ENCODE assay signal across 24 cellular contexts in the genomic region with DNA sequence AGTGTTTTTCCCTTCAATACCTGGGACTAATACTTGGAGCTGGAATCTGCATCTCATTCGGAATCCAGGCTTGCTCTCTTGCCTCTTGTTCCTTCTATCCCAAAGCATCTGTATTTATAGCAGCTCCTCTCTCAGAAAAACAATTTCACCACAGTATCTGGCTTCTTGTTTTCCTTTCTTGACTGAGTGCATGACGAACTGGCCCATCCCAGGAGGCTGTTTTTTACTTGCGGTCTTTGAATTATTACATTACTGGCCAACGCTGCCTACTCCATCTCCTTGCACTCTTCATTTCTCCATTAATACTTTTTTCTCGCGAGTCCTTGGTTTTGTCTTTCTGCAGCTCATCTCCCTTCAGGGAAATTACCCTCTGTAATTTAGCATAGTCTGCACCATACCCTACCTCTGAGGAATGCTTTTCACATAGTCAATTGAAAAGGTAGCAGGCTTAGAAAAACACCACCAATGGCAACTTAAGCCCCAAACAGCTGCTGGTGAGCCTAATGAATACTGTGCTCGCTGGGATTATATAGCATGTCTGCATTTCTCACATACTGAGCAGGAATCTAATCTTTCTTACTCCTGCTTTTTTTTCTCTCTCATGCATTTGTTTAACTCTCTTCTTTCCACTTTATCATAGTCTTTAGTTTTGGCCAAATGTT.
DNase-seq lines count a peak whose midpoint lies in the region; ATAC-seq and TF ChIP-seq lines count a peak whose summit lies in the region.
"Had no signal": no experiment of that assay in that cellular context is flagged by ENCODE, and none has a peak within 500 bp of the region (broad histone marks: within the 10 kb centered on the region; RNA-seq: fewer than 3 reads in every experiment).

No MANE protein-coding gene starts in this region.

- no peak for TF ChIP-seq CTCF in heart left ventricle (IDR thresholded peaks at IDR 0.05)
- no peak for TF ChIP-seq CTCF in fibroblast of mammary gland (conservative IDR thresholded peaks at IDR 0.05; ENCODE audit: control insufficient read depth, insufficient read depth, low read depth, low read length)
- TF ChIP-seq CTCF in neural progenitor cell (IDR thresholded peaks at IDR 0.05) = no peak

- H3K27ac Mint-ChIP-seq in neural progenitor cell = peak overlapping the region; percentile 9
- H3K27ac Mint-ChIP-seq: activated naive CD8-positive, alpha-beta T cell treated with anti-CD3 and anti-CD28 coated beads for 36 hours; CD8-positive, alpha-beta memory T cell had no signal

- H4K20me1 ChIP-seq in neural progenitor cell (ENCODE audit: low read depth) (no peaks in the 10 kb centered on the region), GM23248 (ENCODE audit: insufficient read depth) (no peaks in the 10 kb centered on the region)

- 60 to 71% (median 66%) methylated on average over 7 of the region's 7 CpGs for whole genome bisulfite sequencing in heart left ventricle, 4 donors
- WGBS in GM23248 (ENCODE audit: low coverage in 1 of 2, low lambda C conversion rate in 2 of 2, missing lambda C conversion rate in 2 of 2), 2 experiments = 93 to 96% methylated on average over 7 of the region's 7 CpGs

- no peaks in the 10 kb centered on the region for H3K36me3 Mint-ChIP-seq in neural progenitor cell
- H3K36me3 Mint-ChIP-seq: activated naive CD8-positive, alpha-beta T cell treated with anti-CD3 and anti-CD28 coated beads for 36 hours; CD8-positive, alpha-beta memory T cell had no signal

- peaks cover 0 to 23% (median 2%) of the 10 kb centered on the region in 12 donors for H3K4me1 ChIP-seq in heart left ventricle
- peaks cover 9% of the 10 kb centered on the region for H3K4me1 ChIP-seq in neural progenitor cell
- H3K4me1 ChIP-seq in GM23248 (ENCODE audit: insufficient read depth) = peaks cover 36% of the 10 kb centered on the region

- ATAC-seq in heart left ventricle = peak in 3 of 4 donors; percentile 36 to 70 (median 46)
- no peak for ATAC-seq in Right ventricle myocardium superior (ENCODE audit: poor library complexity)
- ATAC-seq: HCT116; SK-N-SH treated with all-trans-retinoic acid at 6 μM for 48 hours; stimulated activated naive CD8-positive, alpha-beta T cell treated with anti-CD3 and anti-CD28 coated beads, Interleukin-15, Interleukin-2, amounts not matched to agents 100 U/mL and 50 U/mL, for 24 hours had no signal

- H3K4me3 ChIP-seq in heart left ventricle (no peak overlapping the region), fibroblast of mammary gland (ENCODE audit: control insufficient read depth, low read depth, low read length) (no peak overlapping the region), neural progenitor cell (no peak overlapping the region), GM23248 (no peak overlapping the region)
- H3K4me3 ChIP-seq: thyroid gland had no signal

- no peaks in the 10 kb centered on the region for H3K9me3 ChIP-seq in heart left ventricle
- H3K9me3 ChIP-seq in neural progenitor cell (ENCODE audit: low read depth) = no peaks in the 10 kb centered on the region
- H3K9me3 ChIP-seq in GM23248 (ENCODE audit: low read depth) = no peaks in the 10 kb centered on the region
- H3K9me3 ChIP-seq: thyroid gland had no signal

- no peak overlapping the region for H3K9ac ChIP-seq in neural progenitor cell
- H3K9ac ChIP-seq in GM23248 = no peak overlapping the region

- H3F3A ChIP-seq in neural progenitor cell (ENCODE audit: low read depth) = peaks cover 12% of the 10 kb centered on the region
- peaks cover 29% of the 10 kb centered on the region for H3F3A ChIP-seq in GM23248 (ENCODE audit: insufficient read depth)

- peaks cover 7% of the 10 kb centered on the region for H3K27me3 Mint-ChIP-seq in neural progenitor cell (ENCODE audit: insufficient read depth, low read depth)

- in situ Hi-C loops in GM23248 (cut with MboI) = no loop called here

- H3K9me2 ChIP-seq in GM23248 (ENCODE audit: insufficient read depth) = no peaks in the 10 kb centered on the region

- intact Hi-C loops in heart left ventricle (cut with DNase I) = no loop called here
- intact Hi-C loops in Right ventricle myocardium superior (cut with DNase I) = no loop called here

- H3K4me3 Mint-ChIP-seq in neural progenitor cell = no peak overlapping the region
- H3K4me3 Mint-ChIP-seq: activated naive CD8-positive, alpha-beta T cell treated with anti-CD3 and anti-CD28 coated beads for 36 hours; CD8-positive, alpha-beta memory T cell had no signal

- H3K4me1 Mint-ChIP-seq in neural progenitor cell = peaks cover 8% of the 10 kb centered on the region
- H3K4me1 Mint-ChIP-seq: CD8-positive, alpha-beta memory T cell had no signal

- no peaks in the 10 kb centered on the region for H3K36me3 ChIP-seq in heart left ventricle
- no peaks in the 10 kb centered on the region for H3K36me3 ChIP-seq in neural progenitor cell
- H3K36me3 ChIP-seq in GM23248 (ENCODE audit: low read depth) = no peaks in the 10 kb centered on the region
- H3K36me3 ChIP-seq: thyroid gland had no signal

- DNase-seq in heart left ventricle = peak in 2 of 5 donors; percentile 23 to 28
- no peak for DNase-seq in Right ventricle myocardium superior
- DNase-seq in fibroblast of mammary gland (ENCODE audit: low read depth) = peak; percentile 88
- peak; percentile 59 for DNase-seq in neural progenitor cell (ENCODE audit: low spot score)
- no peak for DNase-seq in activated gamma-delta T cell treated with Interleukin-2 at 50 U/mL for 16 hours
- DNase-seq in NCI-H2171 treated with DMSO at 0.1 percent for 48 hours (lab: John Stamatoyannopoulos, UW) = no peak
- no peak for DNase-seq in GM23248
- no peak for DNase-seq in activated CD4-positive, alpha-beta T cell treated with anti-CD3 and anti-CD28 coated beads for 4 hours
- DNase-seq: activated naive CD8-positive, alpha-beta T cell treated with anti-CD3 and anti-CD28 coated beads for 36 hours; CD8-positive, alpha-beta memory T cell; effector CD8-positive, alpha-beta T cell; IMR-90; kidney; mammary epithelial cell; NCI-H1105; NCI-H2029 treated with DMSO at 0.1 percent for 48 hours; NCI-H226; NCI-H748 treated with DMSO at 0.1 percent for 48 hours; occipital lobe; stimulated activated naive CD8-positive, alpha-beta T cell treated with anti-CD3 and anti-CD28 coated beads, Interleukin-15, Interleukin-2, amounts not matched to agents 100 U/mL and 50 U/mL, for 24 hours had no signal

- H3K27me3 ChIP-seq in heart left ventricle (no peaks in the 10 kb centered on the region), neural progenitor cell (no peaks in the 10 kb centered on the region), GM23248 (replicated peaks; ENCODE audit: insufficient read depth) (no peaks in the 10 kb centered on the region)
- H3K27me3 ChIP-seq: thyroid gland had no signal

- H3K79me2 ChIP-seq in neural progenitor cell (ENCODE audit: low read depth) (no peaks in the 10 kb centered on the region), GM23248 (ENCODE audit: insufficient read depth) (no peaks in the 10 kb centered on the region)

- H2AFZ ChIP-seq in neural progenitor cell (replicated peaks) (peak overlapping the region; percentile 13), GM23248 (no peak overlapping the region)

- H3K4me2 ChIP-seq in neural progenitor cell (peak overlapping the region; percentile 37), GM23248 (ENCODE audit: unreplicated experiment) (no peak overlapping the region)

- no peak for TF ChIP-seq POLR2A in heart left ventricle (IDR thresholded peaks at IDR 0.05)

- H3K9me3 Mint-ChIP-seq in neural progenitor cell = peaks cover 2% of the 10 kb centered on the region
- H3K9me3 Mint-ChIP-seq: activated naive CD8-positive, alpha-beta T cell treated with anti-CD3 and anti-CD28 coated beads for 36 hours; CD8-positive, alpha-beta memory T cell had no signal

- peak overlapping the region in 4 of 12 donors; percentile 5 to 61 (median 28) for H3K27ac ChIP-seq in heart left ventricle
- peak overlapping the region; percentile 81 for H3K27ac ChIP-seq in neural progenitor cell
- H3K27ac ChIP-seq in GM23248 = no peak overlapping the region
- H3K27ac ChIP-seq: thyroid gland, VCaP had no signal

Comparison
In these comparisons a context has a peak if more than half of its experiments do, and no peak if none do; other contexts are left out.
1. DNase-seq: peak in fibroblast of mammary gland (single experiment) and neural progenitor cell (single experiment); none in Right ventricle myocardium superior (single experiment), activated gamma-delta T cell treated with Interleukin-2 at 50 U/mL for 16 hours (single experiment), NCI-H2171 treated with DMSO at 0.1 percent for 48 hours (single experiment), GM23248 (single experiment) and activated CD4-positive, alpha-beta T cell treated with anti-CD3 and anti-CD28 coated beads for 4 hours (0 of 2).